Comparison of ENCODE assay signal across 30 cellular contexts in the genomic region with DNA sequence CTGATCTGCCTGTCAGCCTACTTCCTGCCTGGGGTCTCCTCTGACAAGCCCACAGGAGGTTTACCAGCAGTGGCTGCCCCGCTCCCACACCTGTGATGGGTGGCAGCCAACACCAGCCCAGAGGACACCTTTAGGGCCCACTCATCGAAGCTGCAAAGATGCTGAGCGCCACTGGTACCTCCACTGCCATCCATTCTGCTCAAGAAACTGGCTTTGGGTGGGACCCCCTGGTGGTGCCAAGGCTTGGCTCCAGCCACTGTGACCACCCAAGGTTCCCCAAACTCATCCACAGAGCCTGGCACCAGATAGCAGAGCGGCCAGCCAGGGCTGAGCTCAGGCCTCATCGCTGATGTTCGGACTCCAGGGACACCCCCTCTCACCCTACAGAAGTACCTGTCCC. TPM values are rescaled to one million over a fixed set of nuclear protein-coding genes. Genes with fewer than 3 reads are reported as not detected.
A peak's percentile ranks its signal among the peaks of the same experiment; 100 is the strongest.
DNase-seq lines count a peak whose midpoint lies in the region; ATAC-seq, FAIRE-seq and TF ChIP-seq lines count a peak whose summit lies in the region.
"Had no signal": no experiment of that assay in that cellular context is flagged by ENCODE, and none has a peak within 500 bp of the region (broad histone marks: within the 10 kb centered on the region; RNA-seq: fewer than 3 reads in every experiment).

No MANE protein-coding gene starts in this region.

- H3K36me3 ChIP-seq in GM12878 (ENCODE audit: control insufficient read depth in 2 of 2, insufficient read depth in 2 of 2, low read length in 1 of 2): peaks cover 3 to 11% of the 10 kb centered on the region in 2 experiments; a peak in 3 of 4 replicates
- H3K36me3 ChIP-seq: gastroesophageal sphincter, lower lobe of right lung, ovary, thoracic aorta had no signal

- RAD21 ChIA-PET in GM12878 (lab: Charles Lee; ENCODE audit: unreplicated experiment): interaction anchor here (0.9 to 1.3 kb wide), 2 partner anchors 15 to 41 kb away, joined by 3 read pairs; no protein-coding TSS in a partner anchor

- BruUV-seq in GM12878 (replicated peaks; lab: Mats Ljungman, UMichigan): no TSS peak

- H3K27ac ChIP-seq in GM12878 (ENCODE audit: control insufficient read depth, insufficient read depth): peak overlapping the region; percentile 83
- H3K27ac ChIP-seq: C4-2B, gastroesophageal sphincter, hepatocyte, lower lobe of right lung, ovary, PC-9, SK-N-MC, thoracic aorta had no signal

- H3K79me2 ChIP-seq in GM12878 (ENCODE audit: control insufficient read depth, insufficient read depth, low read length): peaks cover 96% of the 10 kb centered on the region
- H3K79me2 ChIP-seq: hepatocyte had no signal

- in situ Hi-C loops in GM12878 (cut with MboI): no loop called here

- H2AFZ ChIP-seq in GM12878 (ENCODE audit: control insufficient read depth, low read depth, low read length): no peak overlapping the region
- H2AFZ ChIP-seq: hepatocyte, PC-9 had no signal

- H3K4me3 ChIP-seq in GM12878 (no peak overlapping the region), lower leg skin (ENCODE audit: low read depth, poor library complexity, severe bottlenecking) (no peak overlapping the region)
- H3K4me3 ChIP-seq: gastroesophageal sphincter, hepatocyte, lower lobe of right lung, ovary, PC-9, SK-N-MC, thoracic aorta had no signal

- no peaks in the 10 kb centered on the region for H3K27me3 Mint-ChIP-seq in stimulated activated naive CD8-positive, alpha-beta T cell treated with anti-CD3 and anti-CD28 coated beads, Interleukin-15, Interleukin-2, amounts not matched to agents 100 ng/mL and 50 ng/mL, for 24 hours
- no peaks in the 10 kb centered on the region for H3K27me3 Mint-ChIP-seq in neural crest cell (ENCODE audit: low read depth)
- H3K27me3 Mint-ChIP-seq: activated CD4-positive, alpha-beta T cell treated with anti-CD3 and anti-CD28 coated beads for 36 hours; IgD-negative memory B cell; naive B cell had no signal

- WGBS in GM12878 (ENCODE audit: insufficient coverage, insufficient replicate concordance, low lambda C conversion rate, missing lambda C conversion rate): 85% methylated on average over 6 of the region's 6 CpGs
- WGBS in lower leg skin, 2 donors: 96 to 99% methylated on average over 6 of the region's 6 CpGs

- H3K4me2 ChIP-seq in GM12878 (ENCODE audit: control insufficient read depth, insufficient read depth): peak overlapping the region; percentile 95
- H3K4me2 ChIP-seq: hepatocyte, PC-9 had no signal

- no peak for TF ChIP-seq POLR2A in GM12878 (IDR thresholded peaks at IDR 0.05; ENCODE audit: low read depth, low read length)
- no peak for TF ChIP-seq POLR2A in lower leg skin (IDR thresholded peaks at IDR 0.05)

- CTCF ChIA-PET in GM12878 (lab: Yijun Ruan, JAX): no interaction called here

- no peaks in the 10 kb centered on the region for H3K9me3 Mint-ChIP-seq in stimulated activated naive CD8-positive, alpha-beta T cell treated with anti-CD3 and anti-CD28 coated beads, Interleukin-15, Interleukin-2, amounts not matched to agents 100 ng/mL and 50 ng/mL, for 24 hours
- H3K9me3 Mint-ChIP-seq in neural crest cell: no peaks in the 10 kb centered on the region
- H3K9me3 Mint-ChIP-seq: activated naive CD4-positive, alpha-beta T cell treated with anti-CD3 and anti-CD28 coated beads for 36 hours; IgD-negative memory B cell; naive B cell had no signal

- FAIRE-seq in GM12878 (lab: Jason Lieb, UNC): no peak
- FAIRE-seq: bronchial epithelial cell, urothelium cell line had no signal

- no peak overlapping the region for H3K4me3 Mint-ChIP-seq in stimulated activated naive CD8-positive, alpha-beta T cell treated with anti-CD3 and anti-CD28 coated beads, Interleukin-15, Interleukin-2, amounts not matched to agents 100 ng/mL and 50 ng/mL, for 24 hours
- H3K4me3 Mint-ChIP-seq in neural crest cell: peak overlapping the region; percentile 67
- H3K4me3 Mint-ChIP-seq: activated CD4-positive, alpha-beta T cell treated with anti-CD3 and anti-CD28 coated beads for 36 hours; activated naive CD4-positive, alpha-beta T cell treated with anti-CD3 and anti-CD28 coated beads for 36 hours had no signal

- no peaks in the 10 kb centered on the region for H3K27me3 ChIP-seq in GM12878 (replicated peaks in 1 of 2; ENCODE audit: control insufficient read depth in 2 of 2, insufficient read depth in 2 of 2, low read length in 1 of 2)
- H3K27me3 ChIP-seq: hepatocyte, ovary had no signal

- no peak overlapping the region for H3K9ac ChIP-seq in GM12878 (ENCODE audit: control insufficient read depth, insufficient read depth, low read length)

- H4K20me1 ChIP-seq in GM12878 (ENCODE audit: control insufficient read depth, insufficient read depth): no peaks in the 10 kb centered on the region

- DNase-seq in stimulated activated naive CD8-positive, alpha-beta T cell treated with anti-CD3 and anti-CD28 coated beads, Interleukin-15, Interleukin-2, amounts not matched to agents 100 U/mL and 50 U/mL, for 24 hours: no peak
- DNase-seq in GM12878 (ENCODE audit: low read depth, low spot score) (no peak), neural crest cell (ENCODE audit: low read depth, low spot score) (no peak), lower leg skin (ENCODE audit: low spot score in 2 of 2) (no peak)
- DNase-seq: activated CD4-positive, alpha-beta T cell treated with anti-CD3 and anti-CD28 coated beads for 36 hours; activated naive CD4-positive, alpha-beta T cell treated with anti-CD3 and anti-CD28 coated beads for 36 hours; activated T-cell treated with anti-CD3 and anti-CD28 coated beads, Interleukin-2, amount 50 U/mL, for 48 hours; DND-41; GF-D8; lower lobe of right lung; midbrain; naive B cell; NCI-H1436 treated with DMSO at 0.1 percent for 48 hours; NCI-H226; NCI-H526 treated with DMSO at 0.1 percent for 48 hours; ovary; PC-9; stimulated activated naive CD4-positive, alpha-beta T cell had no signal

- intact Hi-C loops in GM12878 (cut with micrococcal nuclease; ENCODE audit: unreplicated experiment): no loop called here
- intact Hi-C loops in lower leg skin (cut with DNase I; ENCODE audit: low total_unique reads): no loop called here

- H3K36me3 Mint-ChIP-seq in stimulated activated naive CD8-positive, alpha-beta T cell treated with anti-CD3 and anti-CD28 coated beads, Interleukin-15, Interleukin-2, amounts not matched to agents 100 ng/mL and 50 ng/mL, for 24 hours (ENCODE audit: low read depth): peaks cover 36% of the 10 kb centered on the region
- peaks cover 3% of the 10 kb centered on the region for H3K36me3 Mint-ChIP-seq in neural crest cell (ENCODE audit: low read depth)
- H3K36me3 Mint-ChIP-seq: IgD-negative memory B cell, naive B cell had no signal

- TF ChIP-seq RAD21 in GM12878 (IDR thresholded peaks at IDR 0.05; ENCODE audit: insufficient read depth, low read depth, low read length): no peak

- TF ChIP-seq EP300 in GM12878 (IDR thresholded peaks at IDR 0.05; ENCODE audit: borderline replicate concordance in 1 of 2, control insufficient read depth in 1 of 2, low read depth in 2 of 2, low read length in 2 of 2): no peak

- POLR2A ChIA-PET in GM12878 (lab: Charles Lee): interaction anchor here (0.8 kb wide), 1 partner anchor 43 kb away, joined by 3 read pairs; no protein-coding TSS in a partner anchor

- peaks cover 91% of the 10 kb centered on the region for H3K4me1 ChIP-seq in GM12878 (ENCODE audit: control insufficient read depth, insufficient read depth, low read length)

- no peak for TF ChIP-seq CTCF in GM12878 (IDR thresholded peaks at IDR 0.05 in 2 of 3, conservative IDR thresholded peaks at IDR 0.05 in 1 of 3; ENCODE audit: control insufficient read depth in 2 of 3, extremely low read depth in 1 of 3, insufficient read depth in 1 of 3, low read depth in 3 of 3, low read length in 3 of 3)
- TF ChIP-seq CTCF in neural crest cell (conservative IDR thresholded peaks at IDR 0.05): no peak
- TF ChIP-seq CTCF in lower leg skin (IDR thresholded peaks at IDR 0.05): no peak

- SMC1A ChIA-PET in GM12878 (lab: Charles Lee; ENCODE audit: uncharacterized antibody, unreplicated experiment): interaction anchor here (0.8 to 1.7 kb wide), 2 partner anchors 8 to 12 kb away, joined by 3 to 8 read pairs; no protein-coding TSS in a partner anchor

- H3K27ac Mint-ChIP-seq in stimulated activated naive CD8-positive, alpha-beta T cell treated with anti-CD3 and anti-CD28 coated beads, Interleukin-15, Interleukin-2, amounts not matched to agents 100 ng/mL and 50 ng/mL, for 24 hours: peak overlapping the region; percentile 75
- H3K27ac Mint-ChIP-seq in neural crest cell (ENCODE audit: unreplicated experiment): no peak overlapping the region
- H3K27ac Mint-ChIP-seq: activated CD4-positive, alpha-beta T cell treated with anti-CD3 and anti-CD28 coated beads for 36 hours had no signal

- no peaks in the 10 kb centered on the region for H3K4me1 Mint-ChIP-seq in stimulated activated naive CD8-positive, alpha-beta T cell treated with anti-CD3 and anti-CD28 coated beads, Interleukin-15, Interleukin-2, amounts not matched to agents 100 ng/mL and 50 ng/mL, for 24 hours (ENCODE audit: low read depth)
- peaks cover 54% of the 10 kb centered on the region for H3K4me1 Mint-ChIP-seq in neural crest cell

- no peak for ATAC-seq in stimulated activated naive CD8-positive, alpha-beta T cell treated with anti-CD3 and anti-CD28 coated beads, Interleukin-15, Interleukin-2, amounts not matched to agents 100 U/mL and 50 U/mL, for 24 hours
- no peak for ATAC-seq in GM12878
- ATAC-seq in HG02623 (IDR thresholded peaks at IDR 0.05; ENCODE audit: unreplicated experiment): no peak
- ATAC-seq in HG02642 (IDR thresholded peaks at IDR 0.05; ENCODE audit: poor library complexity, unreplicated experiment): no peak
- ATAC-seq: activated CD4-positive, alpha-beta T cell treated with anti-CD3 and anti-CD28 coated beads for 36 hours; gastroesophageal sphincter; HCT116; lower lobe of right lung had no signal

- no peaks in the 10 kb centered on the region for H3K9me3 ChIP-seq in GM12878 (replicated peaks; ENCODE audit: control insufficient read depth, insufficient read depth, low read length)
- H3K9me3 ChIP-seq: gastroesophageal sphincter, lower lobe of right lung, ovary, thoracic aorta had no signal

RNA-seq across cellular contexts. Expression of gene PREX1, which starts 42.5 kb away (rescaled TPM):
- total RNA-seq in GM12878 (2013; cell fraction: nucleolus; rRNA removed): 138 and 148 TPM in 2 replicates
- 79.5 and 82.6 TPM in 2 replicates for total RNA-seq in GM12878 (2014; rRNA removed)
- total RNA-seq in GM12878 (2014; rRNA removed; fragmentation: Illumina TruSeq; extraction: Trizol): 41.9 and 48.6 TPM in 2 replicates
- total RNA-seq in GM12878 (2021): 108 and 114 TPM in 2 replicates
- 23.6 TPM for polyA plus RNA-seq in GM12878 (2011; ENCODE audit: low read depth)
- polyA plus RNA-seq in GM12878 (2011; rRNA removed): 16.3 and 29.3 TPM in 2 replicates
- 30.8 and 32.4 TPM in 2 replicates for polyA plus RNA-seq in GM12878 (2011; cell fraction: cytosol; rRNA removed)
- polyA plus RNA-seq in GM12878 (2011; cell fraction: nucleus; rRNA removed): 74.6 and 90.7 TPM in 2 replicates
- 56.3 and 62.3 TPM in 2 replicates for polyA plus RNA-seq in GM12878 (2012)
- polyA plus RNA-seq in GM12878 (2014; fragmentation: Illumina TruSeq; extraction: Trizol): 25.2 and 49.0 TPM in 2 replicates
- 1 to 10 TPM; 2.6 to 6.7 TPM for polyA plus RNA-seq in GM12878 (2014; fragmentation: Nextera tagmentation; extraction: Ambion mirVana)
- 60.5 and 76.1 TPM in 2 replicates for polyA plus RNA-seq in GM12878 (2014; rRNA removed)
- 10 to 100 TPM; 17.7 to 22.1 TPM for polyA plus RNA-seq in GM12878 (2016; fragmentation: Nextera tagmentation; extraction: Ambion mirVana)
- 42.1 and 65.5 TPM in 2 replicates for polyA minus RNA-seq in GM12878 (2011; rRNA and poly(A)+ RNA removed)
- polyA minus RNA-seq in GM12878 (2011; cell fraction: cytosol; rRNA and poly(A)+ RNA removed): 21.6 and 22.1 TPM in 2 replicates
- 31.8 and 50.9 TPM in 2 replicates for polyA minus RNA-seq in GM12878 (2011; cell fraction: nucleus; rRNA and poly(A)+ RNA removed)
- total RNA-seq in neural crest cell: 72.4 and 73.7 TPM in 2 replicates
- total RNA-seq in lower leg skin: 10 to 100 TPM in 1 of 4 donors, 1 to 10 TPM in 3; 5.4 to 18.6 (median 7.9) TPM
